In the genomic region with DNA sequence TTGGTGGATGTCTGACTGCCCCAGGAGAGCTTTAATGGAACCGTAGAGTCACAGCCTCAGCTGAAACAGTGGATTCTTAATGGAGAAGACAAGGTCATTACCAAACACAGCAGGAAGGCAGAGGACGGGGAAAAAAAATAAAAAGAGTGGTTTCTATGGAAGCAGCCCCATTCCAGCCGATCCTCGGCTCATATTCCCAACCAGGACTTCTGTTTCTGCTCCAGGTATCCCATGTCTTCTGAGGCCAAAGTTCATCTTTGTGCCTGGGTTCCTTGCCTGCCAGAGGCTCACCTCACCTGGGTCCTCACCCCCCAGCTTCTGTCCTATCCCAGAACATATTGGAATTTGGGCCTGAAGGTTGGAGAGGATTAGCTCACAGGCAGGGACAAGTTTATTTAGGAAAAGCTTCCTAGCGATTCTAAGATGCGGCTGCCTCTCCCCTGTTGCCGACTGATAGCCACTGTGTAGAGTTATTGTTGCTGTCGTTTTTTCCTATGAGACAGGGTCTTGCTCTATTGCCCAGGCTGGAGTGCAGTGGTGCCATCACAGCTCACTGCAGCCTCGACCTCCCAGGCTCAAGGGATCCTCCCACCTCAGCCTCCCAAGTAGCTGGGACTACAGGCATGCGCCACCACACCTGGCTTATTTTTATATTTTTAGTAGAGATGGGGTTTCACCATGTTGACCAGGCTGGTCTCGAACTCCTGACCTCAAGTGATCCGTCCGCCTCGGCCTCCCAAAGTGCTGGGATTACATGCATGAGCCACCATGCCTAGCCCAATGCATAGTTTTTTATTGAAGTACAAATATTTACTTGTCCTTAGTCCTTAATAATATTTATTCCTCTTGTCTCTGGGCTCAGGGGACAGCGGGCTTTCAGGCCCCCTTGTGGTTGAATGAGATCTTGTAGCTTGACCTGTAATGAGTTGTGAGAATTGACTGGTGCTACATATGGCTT, we compare ENCODE assay signal across 10 cellular contexts. TPM values are rescaled to one million over a fixed set of nuclear protein-coding genes. Genes with fewer than 3 reads are reported as not detected.
DNase-seq lines count a peak whose midpoint lies in the region; ATAC-seq and TF ChIP-seq lines count a peak whose summit lies in the region.
"Had no signal": no experiment of that assay in that cellular context is flagged by ENCODE, and none has a peak within 500 bp of the region (broad histone marks: within the 10 kb centered on the region; RNA-seq: fewer than 3 reads in every experiment).

No MANE protein-coding gene starts in this region.

- H3K27me3 ChIP-seq in prostate gland (replicated peaks; ENCODE audit: insufficient read depth) = no peaks in the 10 kb centered on the region

- H3K4me3 ChIP-seq in choroid plexus epithelial cell (ENCODE audit: low read depth, low read length) = no peak overlapping the region
- H3K4me3 ChIP-seq in prostate gland = no peak overlapping the region
- H3K4me3 ChIP-seq: skin epidermis had no signal

- WGBS in prostate gland = 63% methylated on average over 15 of the region's 15 CpGs

- no peaks in the 10 kb centered on the region for H3K9me3 ChIP-seq in prostate gland

- no peaks in the 10 kb centered on the region for H3K4me1 ChIP-seq in prostate gland (replicated peaks)

- TF ChIP-seq CTCF in choroid plexus epithelial cell (conservative IDR thresholded peaks at IDR 0.05; ENCODE audit: low read depth, low read length) (peak; percentile 80), prostate gland (IDR thresholded peaks at IDR 0.05) (peak in 3 of 4 experiments; percentile 18 to 39 (median 19))

- ATAC-seq in GM19455 (IDR thresholded peaks at IDR 0.05; ENCODE audit: unreplicated experiment) (no peak), HG03442 (IDR thresholded peaks at IDR 0.05; ENCODE audit: unreplicated experiment) (no peak)

- peak; percentile 15 to 29 for DNase-seq in NCI-H2081 (lab: John Stamatoyannopoulos, UW)
- DNase-seq in NCI-H2081 treated with DMSO at 0.1 percent for 48 hours (lab: John Stamatoyannopoulos, UW) = no peak
- DNase-seq in NCI-H69 (lab: John Stamatoyannopoulos, UW) = peak; percentile 67
- peak; percentile 78 for DNase-seq in choroid plexus epithelial cell (ENCODE audit: low read depth)
- DNase-seq in prostate gland (ENCODE audit: low spot score) = no peak
- no peak for DNase-seq in stimulated activated CD8-positive, alpha-beta memory T cell treated with anti-CD3 and anti-CD28 coated beads, Interleukin-4, amount 100 ng/mL, for 48 hours
- DNase-seq: DMS79 had no signal

- no peaks in the 10 kb centered on the region for H3K36me3 ChIP-seq in prostate gland

- H3K27ac ChIP-seq in prostate gland = no peak overlapping the region
- H3K27ac ChIP-seq: skin epidermis had no signal

- TF ChIP-seq POLR2A in prostate gland (IDR thresholded peaks at IDR 0.05) = no peak

- intact Hi-C loops in prostate gland (cut with DNase I) = no loop called here

RNA-seq across cellular contexts. Expression of gene CCL26, which starts 15.4 kb away (rescaled TPM):
- not detected for total RNA-seq in prostate gland

RNA-seq across cellular contexts. Expression of gene HIP1, which starts 17.9 kb away (rescaled TPM):
- total RNA-seq in prostate gland = 10 to 100 TPM in 1 of 2 donors, 1 to 10 TPM in 1; 9.8 to 40.8 TPM

RNA-seq across cellular contexts. Expression of gene CCL24, which starts 57.0 kb away (rescaled TPM):
- not detected for total RNA-seq in prostate gland

Comparison
In these comparisons a context has a peak if more than half of its experiments do, and no peak if none do; other contexts are left out.
1. DNase-seq: peak in NCI-H2081 (2 of 2), NCI-H69 (single experiment) and choroid plexus epithelial cell (single experiment); none in NCI-H2081 treated with DMSO at 0.1 percent for 48 hours (single experiment), prostate gland (single experiment) and stimulated activated CD8-positive, alpha-beta memory T cell treated with anti-CD3 and anti-CD28 coated beads, Interleukin-4, amount 100 ng/mL, for 48 hours (single experiment).